Comparison of ENCODE assay signal across 8 cellular contexts in genomic region chr6:1524040-1524480, GRCh38.
DNase-seq lines count a peak whose midpoint lies in the region; ATAC-seq and TF ChIP-seq lines count a peak whose summit lies in the region.

No MANE protein-coding gene starts in this region.

- peak; percentile 46 for TF ChIP-seq CTCF in GM12865 (IDR thresholded peaks at IDR 0.05; ENCODE audit: insufficient read depth, low read depth, low read length, missing control alignments)

- no peak for ATAC-seq in HG03460 (IDR thresholded peaks at IDR 0.05; ENCODE audit: unreplicated experiment)

- peak; percentile 60 for DNase-seq in GM12865 (ENCODE audit: low read depth)
- peak; percentile 75 for DNase-seq in T-helper 9 cell
- peak; percentile 73 for DNase-seq in astrocyte of the hippocampus (ENCODE audit: low read depth, low spot score)
- peak; percentile 81 for DNase-seq in stimulated activated CD4-positive, alpha-beta T cell treated with anti-CD3 and anti-CD28 coated beads, Interleukin-12 subunit alpha, Interleukin-12 subunit beta, amount 100 ng/mL, for 4 hours
- no peak for DNase-seq in Karpas-422
- no peak for DNase-seq in NCI-H128 (lab: John Stamatoyannopoulos, UW; ENCODE audit: unreplicated experiment)

- H3K9me3 ChIP-seq in Karpas-422 (ENCODE audit: low read length): no peaks in the 10 kb centered on the region

- H3K27me3 ChIP-seq in Karpas-422 (ENCODE audit: low read length): no peaks in the 10 kb centered on the region

- no peak overlapping the region for H3K9ac ChIP-seq in Karpas-422 (ENCODE audit: low read length)

- H3K9me2 ChIP-seq in Karpas-422 (replicated peaks; ENCODE audit: insufficient read depth, low read length): no peaks in the 10 kb centered on the region

- H3K4me1 ChIP-seq in Karpas-422 (ENCODE audit: low read length): no peaks in the 10 kb centered on the region

- no peaks in the 10 kb centered on the region for H3K36me3 ChIP-seq in Karpas-422 (ENCODE audit: insufficient read depth, low read length)

- H3K4me2 ChIP-seq in Karpas-422 (ENCODE audit: low read depth, low read length, poor library complexity, severe bottlenecking): no peak overlapping the region

- H3K4me3 ChIP-seq in GM12865 (ENCODE audit: low read depth, low read length) (no peak overlapping the region), iPS-11a (ENCODE audit: low read depth, low read length) (peak overlapping the region; percentile 13), Karpas-422 (ENCODE audit: low read length) (no peak overlapping the region)

- no peaks in the 10 kb centered on the region for H4K20me1 ChIP-seq in Karpas-422 (ENCODE audit: insufficient read depth, low read depth, low read length)

- H3K79me2 ChIP-seq in Karpas-422 (ENCODE audit: low read length): no peaks in the 10 kb centered on the region

- no peak overlapping the region for H3K27ac ChIP-seq in Karpas-422 (ENCODE audit: low read length)

- H2AFZ ChIP-seq in Karpas-422 (ENCODE audit: low read length): no peak overlapping the region

Comparison
In these comparisons a context has a peak if more than half of its experiments do, and no peak if none do; other contexts are left out.
1. DNase-seq: peak in GM12865 (single experiment), T-helper 9 cell (single experiment), astrocyte of the hippocampus (single experiment) and stimulated activated CD4-positive, alpha-beta T cell treated with anti-CD3 and anti-CD28 coated beads, Interleukin-12 subunit alpha, Interleukin-12 subunit beta, amount 100 ng/mL, for 4 hours (single experiment); none in Karpas-422 (single experiment) and NCI-H128 (single experiment).